ENCODE assay signal across 8 cellular contexts in genomic region chr11:62556872-62557631, GRCh38. TPM values are rescaled to one million over a fixed set of nuclear protein-coding genes. Genes with fewer than 3 reads are reported as not detected.
DNase-seq lines count a peak whose midpoint lies in the region; ATAC-seq, FAIRE-seq and TF ChIP-seq lines count a peak whose summit lies in the region.

No MANE protein-coding gene starts in this region.

- no peak overlapping the region for H3K4me3 ChIP-seq in kidney (ENCODE audit: low read length in 2 of 2)
- H3K4me3 ChIP-seq in tibial artery = peak overlapping the region in 1 of 2 donors; percentile 15

- peaks cover 92% of the 10 kb centered on the region for H3K4me1 Mint-ChIP-seq in activated CD4-positive, alpha-beta T cell treated with anti-CD3 and anti-CD28 coated beads, Interleukin-2, amount 10 ng/mL, durations not matched to agents 7 days and 5 days
- peaks cover 91% of the 10 kb centered on the region for H3K4me1 Mint-ChIP-seq in activated T-helper 1 cell treated with anti-CD3 and anti-CD28 coated beads, Interleukin-12 subunit alpha, Interleukin-12 subunit beta, Interleukin-2, Interleukin-4 antibody, amounts not matched to agents 30 ng/mL and 10 ng/mL and 1 ng/mL, durations not matched to agents 14 hours and 24 hours and 36 hours (ENCODE audit: low read depth)

- intact Hi-C loops in activated T-helper 1 cell treated with anti-CD3 and anti-CD28 coated beads, Interleukin-12 subunit alpha, Interleukin-12 subunit beta, Interleukin-2, Interleukin-4 antibody, amounts not matched to agents 30 ng/mL and 10 ng/mL and 1 ng/mL, durations not matched to agents 14 hours and 24 hours and 36 hours (cut with micrococcal nuclease) = loop anchor here (1.0 to 5.0 kb wide), 9 partner anchors 11 to 590 kb away; partner anchors contain the start of genes AHNAK, C11orf98, CSKMT and EEF1G
- intact Hi-C loops in kidney (cut with DNase I) (no loop called here), tibial artery (cut with DNase I; ENCODE audit: low total_unique reads) (no loop called here)

- H3K9me3 ChIP-seq in kidney (ENCODE audit: control insufficient read depth in 1 of 2, low read length in 2 of 2) (no peaks in the 10 kb centered on the region), tibial artery (no peaks in the 10 kb centered on the region)

- H3K4me3 Mint-ChIP-seq in activated CD4-positive, alpha-beta T cell treated with anti-CD3 and anti-CD28 coated beads, Interleukin-2, amount 10 ng/mL, durations not matched to agents 7 days and 5 days = peak overlapping the region; percentile 75
- H3K4me3 Mint-ChIP-seq in activated T-helper 1 cell treated with anti-CD3 and anti-CD28 coated beads, Interleukin-12 subunit alpha, Interleukin-12 subunit beta, Interleukin-2, Interleukin-4 antibody, amounts not matched to agents 30 ng/mL and 10 ng/mL and 1 ng/mL, durations not matched to agents 14 hours and 24 hours and 36 hours = peak overlapping the region; percentile 73

- peaks cover 14 to 34% of the 10 kb centered on the region in 2 donors for H3K36me3 ChIP-seq in kidney (ENCODE audit: control insufficient read depth in 1 of 2, insufficient read depth in 2 of 2, low read length in 2 of 2)
- H3K36me3 ChIP-seq in tibial artery = peaks cover 13 to 35% (median 15%) of the 10 kb centered on the region in 3 donors

- peak overlapping the region in 1 of 2 donors; percentile 44 for H3K9ac ChIP-seq in kidney (ENCODE audit: low read length in 2 of 2)

- TF ChIP-seq CTCF in kidney (IDR thresholded peaks at IDR 0.05; ENCODE audit: borderline replicate concordance, extremely low read depth, insufficient read depth) (no peak), tibial artery (IDR thresholded peaks at IDR 0.05) (no peak)

- DNase-seq in activated CD4-positive, alpha-beta T cell treated with anti-CD3 and anti-CD28 coated beads, Interleukin-2, amount 10 ng/mL, durations not matched to agents 7 days and 5 days = peak; percentile 87
- no peak for DNase-seq in activated CD4-positive, alpha-beta T cell treated with anti-CD3 and anti-CD28 coated beads, Interleukin-2, amount 50 U/mL, for 1 hour
- DNase-seq in activated T-helper 1 cell treated with anti-CD3 and anti-CD28 coated beads, Interleukin-12 subunit alpha, Interleukin-12 subunit beta, Interleukin-2, Interleukin-4 antibody, amounts not matched to agents 30 ng/mL and 10 ng/mL and 1 ng/mL, durations not matched to agents 14 hours and 24 hours and 36 hours (ENCODE audit: low spot score) = peak; percentile 82
- DNase-seq in kidney = peak; percentile 56
- DNase-seq in tibial artery = no peak
- no peak for DNase-seq in GM19240 (ENCODE audit: insufficient read length, low spot score)
- DNase-seq in OCI-M2 (lab: John Stamatoyannopoulos, UW; ENCODE audit: unreplicated experiment) = no peak

- ATAC-seq in HG03565 (IDR thresholded peaks at IDR 0.05; ENCODE audit: unreplicated experiment) = peak; percentile 9

- peak overlapping the region; percentile 99 for H3K27ac Mint-ChIP-seq in activated CD4-positive, alpha-beta T cell treated with anti-CD3 and anti-CD28 coated beads, Interleukin-2, amount 10 ng/mL, durations not matched to agents 7 days and 5 days
- peak overlapping the region; percentile 99 for H3K27ac Mint-ChIP-seq in activated T-helper 1 cell treated with anti-CD3 and anti-CD28 coated beads, Interleukin-12 subunit alpha, Interleukin-12 subunit beta, Interleukin-2, Interleukin-4 antibody, amounts not matched to agents 30 ng/mL and 10 ng/mL and 1 ng/mL, durations not matched to agents 14 hours and 24 hours and 36 hours

- H3K9me3 Mint-ChIP-seq in activated CD4-positive, alpha-beta T cell treated with anti-CD3 and anti-CD28 coated beads, Interleukin-2, amount 10 ng/mL, durations not matched to agents 7 days and 5 days = no peaks in the 10 kb centered on the region
- H3K9me3 Mint-ChIP-seq in activated T-helper 1 cell treated with anti-CD3 and anti-CD28 coated beads, Interleukin-12 subunit alpha, Interleukin-12 subunit beta, Interleukin-2, Interleukin-4 antibody, amounts not matched to agents 30 ng/mL and 10 ng/mL and 1 ng/mL, durations not matched to agents 14 hours and 24 hours and 36 hours = no peaks in the 10 kb centered on the region

- H3K27me3 ChIP-seq in tibial artery = no peaks in the 10 kb centered on the region

- H3K4me1 ChIP-seq in kidney (ENCODE audit: control insufficient read depth in 1 of 2, insufficient read depth in 1 of 2, low read depth in 1 of 2, low read length in 2 of 2) (peaks cover 45 to 49% of the 10 kb centered on the region in 2 donors), tibial artery (peaks cover 4 to 73% (median 63%) of the 10 kb centered on the region in 4 donors)

- POLR2A ChIA-PET in activated CD4-positive, alpha-beta T cell treated with anti-CD3 and anti-CD28 coated beads, Interleukin-2, amount 10 ng/mL, durations not matched to agents 7 days and 5 days (lab: Charles Lee) = interaction anchor here (0.6 to 1.5 kb wide), 5 partner anchors 13 to 45 kb away, joined by 3 to 7 read pairs (median 5); partner anchors contain the start of genes EEF1G, MTA2 and TUT1

- CTCF ChIA-PET in activated CD4-positive, alpha-beta T cell treated with anti-CD3 and anti-CD28 coated beads, Interleukin-2, amount 10 ng/mL, durations not matched to agents 7 days and 5 days (lab: Charles Lee) = interaction anchor here (0.6 to 11.8 kb wide), 11 partner anchors 12 to 324 kb away, joined by 3 to 85 read pairs (median 3); partner anchors contain the start of genes AHNAK, SLC3A2 and TUT1

- FAIRE-seq in kidney (lab: Jason Lieb, UNC) = no peak

- H3K27ac ChIP-seq in kidney (ENCODE audit: low read depth in 2 of 2, low read length in 2 of 2) = peak overlapping the region; percentile 80 to 87
- H3K27ac ChIP-seq in tibial artery = peak overlapping the region; percentile 90 to 98

- no peaks in the 10 kb centered on the region for H3K27me3 Mint-ChIP-seq in activated CD4-positive, alpha-beta T cell treated with anti-CD3 and anti-CD28 coated beads, Interleukin-2, amount 10 ng/mL, durations not matched to agents 7 days and 5 days
- no peaks in the 10 kb centered on the region for H3K27me3 Mint-ChIP-seq in activated T-helper 1 cell treated with anti-CD3 and anti-CD28 coated beads, Interleukin-12 subunit alpha, Interleukin-12 subunit beta, Interleukin-2, Interleukin-4 antibody, amounts not matched to agents 30 ng/mL and 10 ng/mL and 1 ng/mL, durations not matched to agents 14 hours and 24 hours and 36 hours (ENCODE audit: insufficient read depth)

- peaks cover 36% of the 10 kb centered on the region for H3K36me3 Mint-ChIP-seq in activated CD4-positive, alpha-beta T cell treated with anti-CD3 and anti-CD28 coated beads, Interleukin-2, amount 10 ng/mL, durations not matched to agents 7 days and 5 days (ENCODE audit: low read depth)
- peaks cover 39% of the 10 kb centered on the region for H3K36me3 Mint-ChIP-seq in activated T-helper 1 cell treated with anti-CD3 and anti-CD28 coated beads, Interleukin-12 subunit alpha, Interleukin-12 subunit beta, Interleukin-2, Interleukin-4 antibody, amounts not matched to agents 30 ng/mL and 10 ng/mL and 1 ng/mL, durations not matched to agents 14 hours and 24 hours and 36 hours (ENCODE audit: low read depth)

RNA-seq across cellular contexts. Expression of gene AHNAK, which starts 10.4 kb away (rescaled TPM):
- total RNA-seq in activated CD4-positive, alpha-beta T cell treated with anti-CD3 and anti-CD28 coated beads, Interleukin-2, amount 10 ng/mL, durations not matched to agents 7 days and 5 days = 100 to 1,000 TPM; 206 to 237 TPM
- 96.5 and 97.2 TPM in 2 replicates for total RNA-seq in activated T-helper 1 cell treated with anti-CD3 and anti-CD28 coated beads, Interleukin-12 subunit alpha, Interleukin-12 subunit beta, Interleukin-2, Interleukin-4 antibody, amounts not matched to agents 30 ng/mL and 10 ng/mL and 1 ng/mL, durations not matched to agents 14 hours and 24 hours and 36 hours
- 700 TPM for total RNA-seq in kidney
- 36.6 TPM for polyA plus RNA-seq in kidney (ENCODE audit: insufficient read depth, low read depth, low replicate concordance)

RNA-seq across cellular contexts. Expression of gene EEF1G, which starts 16.6 kb away (rescaled TPM):
- total RNA-seq in activated CD4-positive, alpha-beta T cell treated with anti-CD3 and anti-CD28 coated beads, Interleukin-2, amount 10 ng/mL, durations not matched to agents 7 days and 5 days = 1,000 to 10,000 TPM; 1,239 to 1,470 TPM
- 1,154 and 1,169 TPM in 2 replicates for total RNA-seq in activated T-helper 1 cell treated with anti-CD3 and anti-CD28 coated beads, Interleukin-12 subunit alpha, Interleukin-12 subunit beta, Interleukin-2, Interleukin-4 antibody, amounts not matched to agents 30 ng/mL and 10 ng/mL and 1 ng/mL, durations not matched to agents 14 hours and 24 hours and 36 hours
- total RNA-seq in kidney = 1,136 TPM
- 1,809 TPM for polyA plus RNA-seq in kidney (ENCODE audit: insufficient read depth, low read depth, low replicate concordance)

RNA-seq across cellular contexts. Expression of gene TUT1, which starts 34.3 kb away (rescaled TPM):
- 10 to 100 TPM; 24.1 to 26.0 TPM for total RNA-seq in activated CD4-positive, alpha-beta T cell treated with anti-CD3 and anti-CD28 coated beads, Interleukin-2, amount 10 ng/mL, durations not matched to agents 7 days and 5 days
- 38.7 and 40.7 TPM in 2 replicates for total RNA-seq in activated T-helper 1 cell treated with anti-CD3 and anti-CD28 coated beads, Interleukin-12 subunit alpha, Interleukin-12 subunit beta, Interleukin-2, Interleukin-4 antibody, amounts not matched to agents 30 ng/mL and 10 ng/mL and 1 ng/mL, durations not matched to agents 14 hours and 24 hours and 36 hours
- total RNA-seq in kidney = 29.5 TPM
- polyA plus RNA-seq in kidney (ENCODE audit: insufficient read depth, low read depth, low replicate concordance) = 18.7 TPM

RNA-seq across cellular contexts. Expression of gene MTA2, which starts 44.6 kb away (rescaled TPM):
- 100 to 1,000 TPM; 270 to 299 TPM for total RNA-seq in activated CD4-positive, alpha-beta T cell treated with anti-CD3 and anti-CD28 coated beads, Interleukin-2, amount 10 ng/mL, durations not matched to agents 7 days and 5 days
- total RNA-seq in activated T-helper 1 cell treated with anti-CD3 and anti-CD28 coated beads, Interleukin-12 subunit alpha, Interleukin-12 subunit beta, Interleukin-2, Interleukin-4 antibody, amounts not matched to agents 30 ng/mL and 10 ng/mL and 1 ng/mL, durations not matched to agents 14 hours and 24 hours and 36 hours = 224 and 230 TPM in 2 replicates
- 71.8 TPM for total RNA-seq in kidney
- 34.4 TPM for polyA plus RNA-seq in kidney (ENCODE audit: insufficient read depth, low read depth, low replicate concordance)

RNA-seq across cellular contexts. Expression of gene EML3, which starts 55.5 kb away (rescaled TPM):
- total RNA-seq in activated CD4-positive, alpha-beta T cell treated with anti-CD3 and anti-CD28 coated beads, Interleukin-2, amount 10 ng/mL, durations not matched to agents 7 days and 5 days = 100 to 1,000 TPM; 137 to 144 TPM
- 164 and 167 TPM in 2 replicates for total RNA-seq in activated T-helper 1 cell treated with anti-CD3 and anti-CD28 coated beads, Interleukin-12 subunit alpha, Interleukin-12 subunit beta, Interleukin-2, Interleukin-4 antibody, amounts not matched to agents 30 ng/mL and 10 ng/mL and 1 ng/mL, durations not matched to agents 14 hours and 24 hours and 36 hours
- 83.3 TPM for total RNA-seq in kidney
- 35.0 TPM for polyA plus RNA-seq in kidney (ENCODE audit: insufficient read depth, low read depth, low replicate concordance)

Comparison
In these comparisons a context has a peak if more than half of its experiments do, and no peak if none do; other contexts are left out.
1. DNase-seq: peak in activated CD4-positive, alpha-beta T cell treated with anti-CD3 and anti-CD28 coated beads, Interleukin-2, amount 10 ng/mL, durations not matched to agents 7 days and 5 days (single experiment), activated T-helper 1 cell treated with anti-CD3 and anti-CD28 coated beads, Interleukin-12 subunit alpha, Interleukin-12 subunit beta, Interleukin-2, Interleukin-4 antibody, amounts not matched to agents 30 ng/mL and 10 ng/mL and 1 ng/mL, durations not matched to agents 14 hours and 24 hours and 36 hours (single experiment) and kidney (single experiment); none in activated CD4-positive, alpha-beta T cell treated with anti-CD3 and anti-CD28 coated beads, Interleukin-2, amount 50 U/mL, for 1 hour (single experiment), tibial artery (0 of 2), GM19240 (single experiment) and OCI-M2 (single experiment).